Comparison of ENCODE assay signal across 13 cellular contexts in the genomic region with DNA sequence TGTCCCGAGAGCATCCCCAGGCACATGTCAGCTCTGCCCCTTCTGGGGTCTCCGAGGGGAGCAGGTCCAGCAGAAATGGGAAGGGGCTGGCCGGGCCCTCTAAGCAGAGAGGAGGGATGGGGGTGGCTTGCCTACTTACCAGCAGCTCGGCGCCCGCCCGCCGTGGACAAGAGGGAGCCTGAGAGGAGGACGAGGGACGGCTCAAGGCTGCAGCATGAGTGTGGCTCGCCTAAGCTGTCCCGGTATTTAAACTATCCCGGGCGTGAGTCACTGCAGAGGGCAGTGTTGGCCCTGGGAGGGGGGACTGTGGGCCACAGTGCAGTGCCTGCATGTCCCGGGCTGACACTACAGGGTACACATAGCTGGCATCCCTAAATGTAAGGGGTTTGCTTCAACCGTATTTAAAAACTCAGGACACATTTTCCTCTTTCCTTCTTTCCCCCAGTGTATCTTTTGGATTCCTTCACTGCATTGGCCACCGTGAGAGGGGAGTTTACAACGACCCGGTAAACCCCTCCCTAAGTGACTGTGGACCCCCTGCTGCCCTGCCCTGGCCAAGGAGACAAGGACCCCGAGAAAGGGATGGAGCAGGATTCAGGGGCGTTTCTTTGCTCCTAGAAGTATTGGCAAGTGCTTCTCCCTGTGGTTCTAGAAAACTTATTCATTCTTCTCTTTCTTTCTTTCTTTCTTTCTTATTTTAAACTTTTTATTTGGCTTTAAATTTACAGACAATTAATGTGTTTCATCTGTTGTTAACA. TPM values are rescaled to one million over a fixed set of nuclear protein-coding genes. Genes with fewer than 3 reads are reported as not detected.
DNase-seq lines count a peak whose midpoint lies in the region; ATAC-seq, FAIRE-seq and TF ChIP-seq lines count a peak whose summit lies in the region.
"Had no signal": no experiment of that assay in that cellular context is flagged by ENCODE, and none has a peak within 500 bp of the region (broad histone marks: within the 10 kb centered on the region; RNA-seq: fewer than 3 reads in every experiment).

A gene (minus strand): TSS at position 222 of the 758 bp plus-strand sequence. CDS start 8,700 bp downstream, outside the sequence.

- POLR2A ChIA-PET in activated CD4-positive, alpha-beta memory T cell treated with anti-CD3 and anti-CD28 coated beads for 36 hours (lab: Charles Lee), result no interaction called here

- no peaks in the 10 kb centered on the region for H3K36me3 ChIP-seq in HUES48 (ENCODE audit: control insufficient read depth, insufficient read depth, low read length)
- H3K36me3 ChIP-seq in kidney (ENCODE audit: control insufficient read depth in 1 of 2, insufficient read depth in 2 of 2, low read length in 2 of 2), result no peaks in the 10 kb centered on the region

- H3K9me3 ChIP-seq in HUES48 (ENCODE audit: control insufficient read depth, insufficient read depth, low read length) (no peaks in the 10 kb centered on the region), kidney (ENCODE audit: control insufficient read depth in 1 of 2, low read length in 2 of 2) (no peaks in the 10 kb centered on the region)

- ATAC-seq in GM19351 (IDR thresholded peaks at IDR 0.05; ENCODE audit: unreplicated experiment), result no peak

- H3K27me3 ChIP-seq in HUES48 (ENCODE audit: control insufficient read depth, insufficient read depth, low read length), result peaks cover 16% of the 10 kb centered on the region

- peak; percentile 33 for DNase-seq in ACHN
- DNase-seq in T47D (ENCODE audit: low read depth in 1 of 2, low spot score in 1 of 2), result peak; percentile 79 to 85
- DNase-seq in kidney, result peak; percentile 58
- DNase-seq in SKM-1 treated with dmso at 0.1 percent for 144 hours (lab: John Stamatoyannopoulos, UW; ENCODE audit: unreplicated experiment), result no peak
- DNase-seq in activated CD4-positive, alpha-beta memory T cell treated with anti-CD3 and anti-CD28 coated beads for 36 hours, result no peak
- no peak for DNase-seq in hippocampal formation (lab: John Stamatoyannopoulos, UW)
- DNase-seq: CD4-positive, alpha-beta T cell; stimulated activated CD4-positive, alpha-beta T cell treated with anti-CD3 and anti-CD28 coated beads, Interleukin-4, amount 100 ng/mL, for 24 hours had no signal

- TF ChIP-seq CTCF in kidney (IDR thresholded peaks at IDR 0.05; ENCODE audit: borderline replicate concordance, extremely low read depth, insufficient read depth), result no peak

- in situ Hi-C loops in ACHN (cut with HindIII; ENCODE audit: low pct_ligation_motif_present, low pct_unique_long_range_greater_than_20kb, low sequenced_read_pairs) (no loop called here), T47D (cut with HindIII; ENCODE audit: low pct_unique_long_range_greater_than_20kb, low sequenced_read_pairs) (no loop called here)

- no peak within 1 kb of the TSS for H3K9ac ChIP-seq in HUES48 (ENCODE audit: low read depth, low read length)
- no peak within 1 kb of the TSS for H3K9ac ChIP-seq in kidney (ENCODE audit: low read length in 2 of 2)

- no peaks in the 10 kb centered on the region for H3K4me1 Mint-ChIP-seq in activated CD4-positive, alpha-beta memory T cell treated with anti-CD3 and anti-CD28 coated beads for 36 hours (ENCODE audit: low read depth)

- H3K4me1 ChIP-seq in HUES48 (ENCODE audit: control insufficient read depth, insufficient read depth, low read length) (peaks cover 7% of the 10 kb centered on the region; the same call in 1 of the 2 replicates), kidney (ENCODE audit: control insufficient read depth in 1 of 2, insufficient read depth in 1 of 2, low read depth in 1 of 2, low read length in 2 of 2) (no peaks in the 10 kb centered on the region)

- no peak within 1 kb of the TSS for H3K27ac Mint-ChIP-seq in activated CD4-positive, alpha-beta memory T cell treated with anti-CD3 and anti-CD28 coated beads for 36 hours
- H3K27ac Mint-ChIP-seq: activated naive CD4-positive, alpha-beta T cell treated with anti-CD3 and anti-CD28 coated beads, Interleukin-2, amount 50 U/mL, for 72 hours; CD4-positive, alpha-beta T cell had no signal

- H3K9me3 Mint-ChIP-seq in activated CD4-positive, alpha-beta memory T cell treated with anti-CD3 and anti-CD28 coated beads for 36 hours, result no peaks in the 10 kb centered on the region
- H3K9me3 Mint-ChIP-seq: activated naive CD4-positive, alpha-beta T cell treated with anti-CD3 and anti-CD28 coated beads, Interleukin-2, amount 50 U/mL, for 72 hours; CD4-positive, alpha-beta T cell had no signal

- H3K27me3 Mint-ChIP-seq in activated CD4-positive, alpha-beta memory T cell treated with anti-CD3 and anti-CD28 coated beads for 36 hours, result peaks cover 26% of the 10 kb centered on the region

- intact Hi-C loops in kidney (cut with DNase I), result no loop called here
- intact Hi-C loops in activated CD4-positive, alpha-beta memory T cell treated with anti-CD3 and anti-CD28 coated beads for 36 hours (cut with micrococcal nuclease), result no loop called here

- FAIRE-seq in kidney (lab: Jason Lieb, UNC), result no peak

- H3K27ac ChIP-seq in HUES48 (ENCODE audit: low read depth, low read length) (no peak within 1 kb of the TSS), kidney (ENCODE audit: low read depth in 2 of 2, low read length in 2 of 2) (no peak within 1 kb of the TSS)

- H3K4me3 Mint-ChIP-seq in activated CD4-positive, alpha-beta memory T cell treated with anti-CD3 and anti-CD28 coated beads for 36 hours, result no peak within 1 kb of the TSS
- H3K4me3 Mint-ChIP-seq: CD4-positive, alpha-beta T cell had no signal

- H3K36me3 Mint-ChIP-seq in activated CD4-positive, alpha-beta memory T cell treated with anti-CD3 and anti-CD28 coated beads for 36 hours, result no peaks in the 10 kb centered on the region
- H3K36me3 Mint-ChIP-seq: activated naive CD4-positive, alpha-beta T cell treated with anti-CD3 and anti-CD28 coated beads, Interleukin-2, amount 50 U/mL, for 72 hours had no signal

- CTCF ChIA-PET in activated CD4-positive, alpha-beta memory T cell treated with anti-CD3 and anti-CD28 coated beads for 36 hours (lab: Charles Lee), result no interaction called here

- H3K4me3 ChIP-seq in HUES48 (ENCODE audit: low read depth, low read length) (peak within 1 kb of the TSS; percentile 33; the same call in 1 of the 2 replicates), kidney (ENCODE audit: low read length in 2 of 2) (no peak within 1 kb of the TSS)

RNA-seq across cellular contexts. Expression of the gene that starts here (rescaled TPM):
- total RNA-seq in kidney, result 0.63 TPM
- 0.09 TPM for polyA plus RNA-seq in kidney (ENCODE audit: insufficient read depth, low read depth, low replicate concordance)
- not detected for total RNA-seq in activated CD4-positive, alpha-beta memory T cell treated with anti-CD3 and anti-CD28 coated beads for 36 hours
- total RNA-seq: activated naive CD4-positive, alpha-beta T cell treated with anti-CD3 and anti-CD28 coated beads, Interleukin-2, amount 50 U/mL, for 72 hours; CD4-positive, alpha-beta T cell; kidney epithelial cell; SK-MEL-5 had no signal

Comparison
In these comparisons a context has a peak if more than half of its experiments do, and no peak if none do; other contexts are left out.
1. Peak in DNase-seq in kidney; RNA of the gene not detected or under 1 TPM.
2. DNase-seq: peak in ACHN (single experiment) and T47D (2 of 2); none in SKM-1 treated with dmso at 0.1 percent for 144 hours (single experiment), activated CD4-positive, alpha-beta memory T cell treated with anti-CD3 and anti-CD28 coated beads for 36 hours (single experiment) and hippocampal formation (0 of 2).